ENCODE assay signal across 21 cellular contexts in genomic region chr16:12177643-12178042, GRCh38.
A peak's percentile ranks its signal among the peaks of the same experiment; 100 is the strongest.
DNase-seq lines count a peak whose midpoint lies in the region; ATAC-seq and TF ChIP-seq lines count a peak whose summit lies in the region.
"Had no signal": no experiment of that assay in that cellular context is flagged by ENCODE, and none has a peak within 500 bp of the region (broad histone marks: within the 10 kb centered on the region; RNA-seq: fewer than 3 reads in every experiment).

No MANE protein-coding gene starts in this region.

- no peaks in the 10 kb centered on the region for H3K79me1 ChIP-seq in mesendoderm (ENCODE audit: low read length)

- DNase-seq in SJCRH30 (no peak), left ventricle myocardium superior (no peak), sciatic nerve (ENCODE audit: low spot score) (peak; percentile 26), NCI-H2081 treated with DMSO at 0.1 percent for 48 hours (lab: John Stamatoyannopoulos, UW) (no peak), upper lobe of left lung (no peak), germinal center (ENCODE audit: low spot score) (no peak), mesendoderm (no peak)
- DNase-seq: CD4-positive, CD25-positive, alpha-beta regulatory T cell; COR-L47; DMS 273 treated with DMSO at 0.1 percent for 48 hours; DMS79 treated with DMSO at 0.1 percent for 48 hours; NCI-H1092 treated with DMSO at 0.1 percent for 48 hours; NCI-H1436 treated with DMSO at 0.1 percent for 48 hours; NCI-H1930; NCI-H2227 treated with DMSO at 0.1 percent for 48 hours; NCI-H510A had no signal

- H3K27me3 ChIP-seq in BLaER1 (no peaks in the 10 kb centered on the region), SJCRH30 (no peaks in the 10 kb centered on the region), upper lobe of left lung (no peaks in the 10 kb centered on the region), mesendoderm (ENCODE audit: insufficient read depth, low read length, poor library complexity) (no peaks in the 10 kb centered on the region)

- WGBS in upper lobe of left lung, 2 donors: 77 to 83% methylated on average over 5 of the region's 5 CpGs
- WGBS in mesendoderm (ENCODE audit: extremely low coverage, insufficient coverage, low lambda C conversion rate): no CpG with 5 or more reads among the region's 5 CpGs

- no peak overlapping the region for H3K56ac ChIP-seq in mesendoderm (ENCODE audit: low read length)

- H4K20me1 ChIP-seq in BLaER1: peaks cover 7% of the 10 kb centered on the region; the same call in 1 of the 2 replicates

- no peak overlapping the region for H3K18ac ChIP-seq in mesendoderm (ENCODE audit: low read length)

- no peak for TF ChIP-seq POLR2A in upper lobe of left lung (IDR thresholded peaks at IDR 0.05)

- no peak overlapping the region for H3K23ac ChIP-seq in mesendoderm (ENCODE audit: low read length)

- ATAC-seq in left ventricle myocardium superior (peak; percentile 32), sciatic nerve (no peak), upper lobe of left lung (ENCODE audit: low FRiP score in 2 of 2) (no peak)
- ATAC-seq: GM23338 had no signal

- no peaks in the 10 kb centered on the region for H3K9me3 ChIP-seq in BLaER1
- no peaks in the 10 kb centered on the region for H3K9me3 ChIP-seq in SJCRH30 (replicated peaks)
- no peaks in the 10 kb centered on the region for H3K9me3 ChIP-seq in upper lobe of left lung
- H3K9me3 ChIP-seq: HAP-1 had no signal

- intact Hi-C loops in left ventricle myocardium superior (cut with micrococcal nuclease): no loop called here
- intact Hi-C loops in sciatic nerve (cut with DNase I): no loop called here

- peaks cover 33% of the 10 kb centered on the region for H3K4me1 ChIP-seq in BLaER1
- peaks cover 16% of the 10 kb centered on the region for H3K4me1 ChIP-seq in SJCRH30
- peaks cover 0 to 4% (median 0%) of the 10 kb centered on the region in 4 donors for H3K4me1 ChIP-seq in upper lobe of left lung
- no peaks in the 10 kb centered on the region for H3K4me1 ChIP-seq in mesendoderm (ENCODE audit: control insufficient read depth, low read depth, low read length)
- H3K4me1 ChIP-seq: HAP-1 had no signal

- no peak overlapping the region for H4K8ac ChIP-seq in mesendoderm (ENCODE audit: low read depth, low read length)

- H3K79me2 ChIP-seq in mesendoderm (ENCODE audit: control insufficient read depth, insufficient read depth, low read length): no peaks in the 10 kb centered on the region

- no peak overlapping the region for H2AK5ac ChIP-seq in mesendoderm (ENCODE audit: low read length)

- H2BK15ac ChIP-seq in mesendoderm (replicated peaks; ENCODE audit: low read depth): no peak overlapping the region

- H2BK5ac ChIP-seq in mesendoderm (ENCODE audit: low read length): no peak overlapping the region

- no peak overlapping the region for H4K5ac ChIP-seq in mesendoderm (ENCODE audit: low read length)

- H3K4me2 ChIP-seq in BLaER1: peak overlapping the region; percentile 60
- H3K4me2 ChIP-seq in mesendoderm (ENCODE audit: low read length): no peak overlapping the region
- H3K4me2 ChIP-seq: GM23338, KMS-11 had no signal

- H3K9ac ChIP-seq in BLaER1 (no peak overlapping the region), mesendoderm (ENCODE audit: low read length) (no peak overlapping the region)
- H3K9ac ChIP-seq: KMS-11 had no signal

- no peak overlapping the region for H2BK120ac ChIP-seq in mesendoderm (ENCODE audit: low read depth, low read length)

- TF ChIP-seq CTCF in upper lobe of left lung (IDR thresholded peaks at IDR 0.05): no peak

- no peak for TF ChIP-seq EP300 in upper lobe of left lung (IDR thresholded peaks at IDR 0.05)

- H3K4ac ChIP-seq in mesendoderm (ENCODE audit: low read depth, low read length): no peak overlapping the region

- H3K27ac ChIP-seq in BLaER1 (no peak overlapping the region), SJCRH30 (peak overlapping the region; percentile 49), upper lobe of left lung (no peak overlapping the region), mesendoderm (ENCODE audit: low read depth, low read length) (no peak overlapping the region)
- H3K27ac ChIP-seq: KMS-11, RWPE1 had no signal

- H3K36me3 ChIP-seq in BLaER1 (no peaks in the 10 kb centered on the region), SJCRH30 (no peaks in the 10 kb centered on the region), upper lobe of left lung (no peaks in the 10 kb centered on the region), mesendoderm (ENCODE audit: control insufficient read depth, insufficient read depth, low read length) (no peaks in the 10 kb centered on the region)
- H3K36me3 ChIP-seq: HAP-1 had no signal

- H3K4me3 ChIP-seq in BLaER1: no peak overlapping the region
- no peak overlapping the region for H3K4me3 ChIP-seq in SJCRH30
- no peak overlapping the region for H3K4me3 ChIP-seq in upper lobe of left lung
- no peak overlapping the region for H3K4me3 ChIP-seq in mesendoderm (ENCODE audit: low read length)
- H3K4me3 ChIP-seq: GM23338, HAP-1 had no signal
